Comparison of ENCODE assay signal across 17 cellular contexts in the genomic region with DNA sequence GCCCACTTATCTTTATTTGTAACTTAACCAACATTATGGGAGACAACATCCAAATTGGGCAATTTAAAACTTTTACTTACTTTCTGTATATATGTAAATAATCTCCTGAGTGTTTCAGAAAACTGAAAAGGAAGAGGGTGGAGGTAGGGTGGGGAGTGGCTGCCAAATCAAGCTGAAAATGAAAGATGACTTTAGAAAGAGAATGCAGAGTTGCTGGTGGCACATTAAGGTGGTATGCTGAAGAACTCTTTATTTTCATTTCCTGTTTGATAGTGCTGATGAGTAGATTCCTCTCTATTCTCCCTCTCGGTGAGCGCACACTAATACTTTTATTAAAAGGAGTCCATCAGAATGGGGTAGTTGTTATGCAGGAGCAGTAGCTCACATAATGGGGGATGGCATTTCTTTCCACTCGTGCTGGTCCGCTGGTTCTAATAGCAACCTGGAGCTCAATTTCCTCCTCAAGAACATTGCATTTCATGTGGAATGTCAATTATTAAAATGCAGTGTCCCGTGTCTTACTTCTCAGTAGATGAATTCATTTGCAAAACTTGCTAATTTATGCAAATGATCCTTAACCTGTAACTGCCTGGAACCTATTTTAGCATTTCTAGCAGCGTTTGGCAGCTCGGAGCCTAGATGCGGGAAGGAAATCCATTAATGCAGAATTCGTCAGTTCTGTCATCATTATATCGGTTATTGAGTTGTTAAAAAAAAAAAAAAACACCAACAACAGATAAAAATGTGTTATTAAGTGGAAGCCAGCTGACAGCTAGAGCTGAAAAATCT.
DNase-seq lines count a peak whose midpoint lies in the region; ATAC-seq, FAIRE-seq and TF ChIP-seq lines count a peak whose summit lies in the region.
"Had no signal": no experiment of that assay in that cellular context is flagged by ENCODE, and none has a peak within 500 bp of the region (broad histone marks: within the 10 kb centered on the region; RNA-seq: fewer than 3 reads in every experiment).

No MANE protein-coding gene starts in this region.

- H3K36me3 Mint-ChIP-seq in WTC11: no peaks in the 10 kb centered on the region
- no peaks in the 10 kb centered on the region for H3K36me3 Mint-ChIP-seq in CD4-positive, alpha-beta T cell (ENCODE audit: low read depth)
- H3K36me3 Mint-ChIP-seq: CD8-positive, alpha-beta memory T cell had no signal

- H3K4me3 Mint-ChIP-seq in WTC11: peak overlapping the region; percentile 49
- H3K4me3 Mint-ChIP-seq in CD4-positive, alpha-beta T cell: no peak overlapping the region
- H3K4me3 Mint-ChIP-seq: activated CD4-positive, alpha-beta memory T cell treated with anti-CD3 and anti-CD28 coated beads, Interleukin-2, amount 10 ng/mL, durations not matched to agents 7 days and 5 days; CD8-positive, alpha-beta memory T cell; endodermal cell had no signal

- H3K9me3 Mint-ChIP-seq in WTC11: peaks cover 4% of the 10 kb centered on the region; the same call in 1 of the 2 replicates
- H3K9me3 Mint-ChIP-seq in CD4-positive, alpha-beta T cell: no peaks in the 10 kb centered on the region
- H3K9me3 Mint-ChIP-seq: activated CD4-positive, alpha-beta memory T cell treated with anti-CD3 and anti-CD28 coated beads, Interleukin-2, amount 10 ng/mL, durations not matched to agents 7 days and 5 days; endodermal cell had no signal

- no peaks in the 10 kb centered on the region for H3K36me3 ChIP-seq in upper lobe of left lung
- H3K36me3 ChIP-seq: adrenal gland, right atrium auricular region had no signal

- H3K4me3 ChIP-seq in upper lobe of left lung: no peak overlapping the region
- H3K4me3 ChIP-seq: adrenal gland, right atrium auricular region had no signal

- CTCF ChIA-PET in WTC11 (lab: Charles Lee): interaction anchor here (0.7 to 3.3 kb wide), 9 partner anchors 43 to 403 kb away, joined by 3 to 18 read pairs (median 3); no protein-coding TSS in a partner anchor
- CTCF ChIA-PET in CD4-positive, alpha-beta T cell (lab: Charles Lee): no interaction called here

- intact Hi-C loops in CD4-positive, alpha-beta T cell (cut with DNase I, micrococcal nuclease): no loop called here

- POLR2A ChIA-PET in WTC11 (lab: Charles Lee): no interaction called here
- POLR2A ChIA-PET in CD4-positive, alpha-beta T cell (lab: Charles Lee): no interaction called here

- TF ChIP-seq EP300 in upper lobe of left lung (IDR thresholded peaks at IDR 0.05): no peak

- no peaks in the 10 kb centered on the region for H3K27me3 ChIP-seq in upper lobe of left lung
- H3K27me3 ChIP-seq in CD4-positive, alpha-beta T cell (ENCODE audit: control insufficient read depth, insufficient read depth, low read length): peaks cover 2% of the 10 kb centered on the region
- H3K27me3 ChIP-seq: adrenal gland, right atrium auricular region had no signal

- TF ChIP-seq CTCF in WTC11 (IDR thresholded peaks at IDR 0.05): no peak
- no peak for TF ChIP-seq CTCF in upper lobe of left lung (IDR thresholded peaks at IDR 0.05)
- TF ChIP-seq CTCF in CD4-positive, alpha-beta T cell (IDR thresholded peaks at IDR 0.05): no peak

- no peaks in the 10 kb centered on the region for H3K9me3 ChIP-seq in upper lobe of left lung
- H3K9me3 ChIP-seq in CD4-positive, alpha-beta T cell (ENCODE audit: control insufficient read depth, low read length): no peaks in the 10 kb centered on the region
- H3K9me3 ChIP-seq: adrenal gland, right atrium auricular region had no signal

- FAIRE-seq in GM12891 (lab: Jason Lieb, UNC): peak; percentile 45

- H3K27ac ChIP-seq in upper lobe of left lung: no peak overlapping the region
- H3K27ac ChIP-seq in CD4-positive, alpha-beta T cell (ENCODE audit: low read depth, low read length): no peak overlapping the region
- H3K27ac ChIP-seq: adrenal gland, HL-60, right atrium auricular region had no signal

- peak overlapping the region; percentile 95 for H3K27ac Mint-ChIP-seq in WTC11
- no peak overlapping the region for H3K27ac Mint-ChIP-seq in CD4-positive, alpha-beta T cell
- H3K27ac Mint-ChIP-seq: activated CD4-positive, alpha-beta memory T cell treated with anti-CD3 and anti-CD28 coated beads, Interleukin-2, amount 10 ng/mL, durations not matched to agents 7 days and 5 days; endodermal cell had no signal

- 77 to 79% methylated on average over 10 of the region's 10 CpGs for WGBS in upper lobe of left lung, 2 donors

- DNase-seq in GM12891 (ENCODE audit: insufficient read length, low spot score) (no peak), WTC11 (ENCODE audit: low spot score) (no peak), upper lobe of left lung (no peak), NCI-H187 treated with DMSO at 0.1 percent for 48 hours (lab: John Stamatoyannopoulos, UW) (no peak), hepatic stellate cell (ENCODE audit: low spot score) (no peak)
- no peak for DNase-seq in CD4-positive, alpha-beta T cell
- DNase-seq: activated CD4-positive, alpha-beta memory T cell treated with anti-CD3 and anti-CD28 coated beads, Interleukin-2, amount 10 ng/mL, durations not matched to agents 7 days and 5 days; adrenal gland; CD8-positive, alpha-beta memory T cell; endodermal cell; NCI-H1436 treated with DMSO at 0.1 percent for 48 hours; NCI-H446 treated with DMSO at 0.1 percent for 48 hours; stimulated activated CD4-positive, alpha-beta T cell treated with anti-CD3 and anti-CD28 coated beads, Interleukin-1b, Interleukin-23, amount 100 ng/mL, for 48 hours had no signal

- no peaks in the 10 kb centered on the region for H3K4me1 ChIP-seq in upper lobe of left lung

- H3K27me3 Mint-ChIP-seq in WTC11 (ENCODE audit: low read depth): no peaks in the 10 kb centered on the region
- peaks cover 22% of the 10 kb centered on the region for H3K27me3 Mint-ChIP-seq in CD4-positive, alpha-beta T cell

- peak; percentile 48 for ATAC-seq in GM21367 (IDR thresholded peaks at IDR 0.05; ENCODE audit: unreplicated experiment)
- ATAC-seq in HG03108 (IDR thresholded peaks at IDR 0.05; ENCODE audit: unreplicated experiment): peak; percentile 76
- peak; percentile 68 for ATAC-seq in WTC11
- ATAC-seq in upper lobe of left lung (ENCODE audit: low FRiP score in 2 of 2): no peak
- no peak for ATAC-seq in CD4-positive, alpha-beta T cell (ENCODE audit: poor library complexity)

- H3K4me1 Mint-ChIP-seq in WTC11: peaks cover 59% of the 10 kb centered on the region
- H3K4me1 Mint-ChIP-seq in CD4-positive, alpha-beta T cell (ENCODE audit: low read depth): no peaks in the 10 kb centered on the region

- TF ChIP-seq POLR2A in GM12891 (IDR thresholded peaks at IDR 0.05; ENCODE audit: low read depth, low read length) (no peak), upper lobe of left lung (IDR thresholded peaks at IDR 0.05) (no peak)

TF ChIP-seq in GM12891, 5 proteins besides CTCF, POLR2A, EP300 and RAD21:
- TF ChIP-seq POLR2AphosphoS5 (IDR thresholded peaks at IDR 0.05; ENCODE audit: low read depth, low read length): no peak
- no peak for TF ChIP-seq TAF1 (IDR thresholded peaks at IDR 0.05; ENCODE audit: low read depth, low read length)
- no peak for TF ChIP-seq SPI1 (IDR thresholded peaks at IDR 0.05; ENCODE audit: low read depth, low read length)
- TF ChIP-seq POU2F2 (IDR thresholded peaks at IDR 0.05; ENCODE audit: low read depth, low read length): no peak
- TF ChIP-seq PAX5 (IDR thresholded peaks at IDR 0.05; ENCODE audit: insufficient read depth, low read length, severe bottlenecking): no peak

TF ChIP-seq in WTC11, 78 proteins besides CTCF, POLR2A, EP300 and RAD21 (continues in another document):
- TF ChIP-seq, protein P1, sequence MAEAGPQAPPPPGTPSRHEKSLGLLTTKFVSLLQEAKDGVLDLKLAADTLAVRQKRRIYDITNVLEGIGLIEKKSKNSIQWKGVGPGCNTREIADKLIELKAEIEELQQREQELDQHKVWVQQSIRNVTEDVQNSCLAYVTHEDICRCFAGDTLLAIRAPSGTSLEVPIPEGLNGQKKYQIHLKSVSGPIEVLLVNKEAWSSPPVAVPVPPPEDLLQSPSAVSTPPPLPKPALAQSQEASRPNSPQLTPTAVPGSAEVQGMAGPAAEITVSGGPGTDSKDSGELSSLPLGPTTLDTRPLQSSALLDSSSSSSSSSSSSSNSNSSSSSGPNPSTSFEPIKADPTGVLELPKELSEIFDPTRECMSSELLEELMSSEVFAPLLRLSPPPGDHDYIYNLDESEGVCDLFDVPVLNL (CRISPR knock-in tag; IDR thresholded peaks at IDR 0.05; ENCODE audit: borderline replicate concordance, low read depth): no peak
- TF ChIP-seq ETV6 (CRISPR knock-in tag; IDR thresholded peaks at IDR 0.05): peak; percentile 38; the same call in 1 of the 2 replicates
- TF ChIP-seq RELA (CRISPR knock-in tag; IDR thresholded peaks at IDR 0.05; ENCODE audit: borderline replicate concordance): no peak
- TF ChIP-seq, protein P2, sequence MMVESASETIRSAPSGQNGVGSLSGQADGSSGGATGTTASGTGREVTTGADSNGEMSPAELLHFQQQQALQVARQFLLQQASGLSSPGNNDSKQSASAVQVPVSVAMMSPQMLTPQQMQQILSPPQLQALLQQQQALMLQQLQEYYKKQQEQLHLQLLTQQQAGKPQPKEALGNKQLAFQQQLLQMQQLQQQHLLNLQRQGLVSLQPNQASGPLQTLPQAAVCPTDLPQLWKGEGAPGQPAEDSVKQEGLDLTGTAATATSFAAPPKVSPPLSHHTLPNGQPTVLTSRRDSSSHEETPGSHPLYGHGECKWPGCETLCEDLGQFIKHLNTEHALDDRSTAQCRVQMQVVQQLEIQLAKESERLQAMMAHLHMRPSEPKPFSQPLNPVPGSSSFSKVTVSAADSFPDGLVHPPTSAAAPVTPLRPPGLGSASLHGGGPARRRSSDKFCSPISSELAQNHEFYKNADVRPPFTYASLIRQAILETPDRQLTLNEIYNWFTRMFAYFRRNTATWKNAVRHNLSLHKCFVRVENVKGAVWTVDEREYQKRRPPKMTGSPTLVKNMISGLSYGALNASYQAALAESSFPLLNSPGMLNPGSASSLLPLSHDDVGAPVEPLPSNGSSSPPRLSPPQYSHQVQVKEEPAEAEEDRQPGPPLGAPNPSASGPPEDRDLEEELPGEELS (CRISPR knock-in tag; IDR thresholded peaks at IDR 0.05): no peak
- no peak for TF ChIP-seq FOXJ3 (CRISPR knock-in tag; IDR thresholded peaks at IDR 0.05; ENCODE audit: borderline replicate concordance)
- TF ChIP-seq SMAD3 (CRISPR knock-in tag; IDR thresholded peaks at IDR 0.05; ENCODE audit: borderline replicate concordance): no peak
- TF ChIP-seq SMAD4 (CRISPR knock-in tag; IDR thresholded peaks at IDR 0.05): no peak
- TF ChIP-seq IRF2 (CRISPR knock-in tag; IDR thresholded peaks at IDR 0.05; ENCODE audit: borderline replicate concordance, low read depth): no peak
- TF ChIP-seq, protein P3, sequence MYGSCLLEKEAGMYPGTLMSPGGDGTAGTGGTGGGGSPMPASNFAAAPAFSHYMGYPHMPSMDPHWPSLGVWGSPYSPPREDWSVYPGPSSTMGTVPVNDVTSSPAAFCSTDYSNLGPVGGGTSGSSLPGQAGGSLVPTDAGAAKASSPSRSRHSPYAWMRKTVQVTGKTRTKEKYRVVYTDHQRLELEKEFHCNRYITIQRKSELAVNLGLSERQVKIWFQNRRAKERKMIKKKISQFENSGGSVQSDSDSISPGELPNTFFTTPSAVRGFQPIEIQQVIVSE (CRISPR knock-in tag; IDR thresholded peaks at IDR 0.05; ENCODE audit: borderline replicate concordance): no peak
- peak; percentile 95 for TF ChIP-seq TEAD1 (CRISPR knock-in tag; IDR thresholded peaks at IDR 0.05)
- TF ChIP-seq FOXP1 (CRISPR knock-in tag; IDR thresholded peaks at IDR 0.05; ENCODE audit: borderline replicate concordance): no peak
- no peak for TF ChIP-seq PRRX2 (CRISPR knock-in tag; IDR thresholded peaks at IDR 0.05)

Comparison
In these comparisons a context has a peak if more than half of its experiments do, and no peak if none do; other contexts are left out.
1. ATAC-seq: peak in GM21367 (single experiment), HG03108 (single experiment) and WTC11 (single experiment); none in upper lobe of left lung (0 of 2) and CD4-positive, alpha-beta T cell (single experiment).